In the genomic region with DNA sequence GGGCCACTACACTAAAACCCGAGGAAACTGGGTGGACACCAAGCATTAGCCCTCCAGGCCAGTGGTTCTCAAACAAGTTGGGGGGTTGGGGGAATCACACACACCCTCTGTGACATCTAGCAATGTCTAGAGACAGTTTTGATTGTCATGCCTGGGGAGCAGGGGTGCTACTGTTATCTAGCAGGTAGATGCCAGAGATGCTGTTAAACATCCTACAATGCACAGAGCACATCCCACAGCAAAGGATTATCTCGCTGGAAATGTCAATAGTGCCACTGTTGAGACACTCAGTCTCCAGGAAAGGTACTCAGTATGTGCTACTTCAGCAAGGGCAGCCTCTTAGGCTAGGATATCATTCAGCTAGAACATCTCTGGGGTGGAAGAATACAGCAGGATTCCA, we compare ENCODE assay signal across 8 cellular contexts. TPM values are rescaled to one million over a fixed set of nuclear protein-coding genes. Genes with fewer than 3 reads are reported as not detected.
DNase-seq lines count a peak whose midpoint lies in the region; ATAC-seq and TF ChIP-seq lines count a peak whose summit lies in the region.

No MANE protein-coding gene starts in this region.

- CTCF ChIA-PET in activated CD8-positive, alpha-beta T cell treated with anti-CD3 and anti-CD28 coated beads for 36 hours (lab: Charles Lee) = interaction anchor here (1.1 to 5.1 kb wide), 3 partner anchors 15 to 103 kb away, joined by 3 to 27 read pairs (median 9); no protein-coding TSS in a partner anchor

- peak overlapping the region; percentile 93 for H3K4me3 ChIP-seq in iPS-18a (ENCODE audit: low read length)
- peak overlapping the region; percentile 77 to 92 (median 86) for H3K4me3 ChIP-seq in subcutaneous abdominal adipose tissue (ENCODE audit: low read depth in 1 of 5, low read length in 5 of 5)

- no peaks in the 10 kb centered on the region for H3K27me3 Mint-ChIP-seq in activated T-cell treated with anti-CD3 and anti-CD28 coated beads, Interleukin-2, amount 50 U/mL, for 72 hours (ENCODE audit: low read depth)
- no peaks in the 10 kb centered on the region for H3K27me3 Mint-ChIP-seq in activated CD8-positive, alpha-beta T cell treated with anti-CD3 and anti-CD28 coated beads for 36 hours

- intact Hi-C loops in activated CD8-positive, alpha-beta T cell treated with anti-CD3 and anti-CD28 coated beads for 36 hours (cut with micrococcal nuclease) = no loop called here

- ATAC-seq in activated T-cell treated with anti-CD3 and anti-CD28 coated beads, Interleukin-2, amount 50 U/mL, for 72 hours (replicated peaks in 1 of 2) = no peak
- no peak for ATAC-seq in activated CD8-positive, alpha-beta T cell treated with anti-CD3 and anti-CD28 coated beads for 36 hours

- H3K27ac ChIP-seq in iPS-18a (ENCODE audit: low read length) = no peak overlapping the region
- no peak overlapping the region for H3K27ac ChIP-seq in subcutaneous abdominal adipose tissue (ENCODE audit: low read depth, low read length)

- H3K27ac Mint-ChIP-seq in activated T-cell treated with anti-CD3 and anti-CD28 coated beads, Interleukin-2, amount 50 U/mL, for 72 hours = peak overlapping the region; percentile 81
- H3K27ac Mint-ChIP-seq in activated CD8-positive, alpha-beta T cell treated with anti-CD3 and anti-CD28 coated beads for 36 hours = peak overlapping the region; percentile 96

- peak overlapping the region; percentile 85 to 92 for H3K4me3 Mint-ChIP-seq in activated T-cell treated with anti-CD3 and anti-CD28 coated beads, Interleukin-2, amount 50 U/mL, for 72 hours
- peak overlapping the region; percentile 94 for H3K4me3 Mint-ChIP-seq in activated CD8-positive, alpha-beta T cell treated with anti-CD3 and anti-CD28 coated beads for 36 hours

- H3K36me3 Mint-ChIP-seq in activated T-cell treated with anti-CD3 and anti-CD28 coated beads, Interleukin-2, amount 50 U/mL, for 72 hours (ENCODE audit: insufficient read depth in 2 of 2) = peaks cover 2 to 17% of the 10 kb centered on the region in 2 donors
- H3K36me3 Mint-ChIP-seq in activated CD8-positive, alpha-beta T cell treated with anti-CD3 and anti-CD28 coated beads for 36 hours (ENCODE audit: low read depth) = peaks cover 25% of the 10 kb centered on the region

- H3K4me1 Mint-ChIP-seq in activated T-cell treated with anti-CD3 and anti-CD28 coated beads, Interleukin-2, amount 50 U/mL, for 72 hours (ENCODE audit: low read depth) = peaks cover 45% of the 10 kb centered on the region
- H3K4me1 Mint-ChIP-seq in activated CD8-positive, alpha-beta T cell treated with anti-CD3 and anti-CD28 coated beads for 36 hours (ENCODE audit: low read depth) = peaks cover 23% of the 10 kb centered on the region

- no peak for TF ChIP-seq CTCF in activated CD8-positive, alpha-beta T cell treated with anti-CD3 and anti-CD28 coated beads for 36 hours (IDR thresholded peaks at IDR 0.05)

- POLR2A ChIA-PET in activated CD8-positive, alpha-beta T cell treated with anti-CD3 and anti-CD28 coated beads for 36 hours (lab: Charles Lee) = interaction anchor here (0.7 to 1.6 kb wide), 5 partner anchors 10 to 142 kb away, joined by 3 to 5 read pairs (median 3); partner anchors contain the start of gene HSD17B10

- H3K36me3 ChIP-seq in iPS-18a (ENCODE audit: control insufficient read depth, low read depth, low read length) = no peaks in the 10 kb centered on the region
- H3K36me3 ChIP-seq in subcutaneous abdominal adipose tissue (ENCODE audit: control insufficient read depth in 5 of 5, insufficient read depth in 5 of 5, low read length in 5 of 5) = no peaks in the 10 kb centered on the region

- H3K4me1 ChIP-seq in iPS-18a (ENCODE audit: control insufficient read depth, low read depth, low read length) (peaks cover 4% of the 10 kb centered on the region), subcutaneous abdominal adipose tissue (ENCODE audit: control insufficient read depth in 5 of 5, insufficient read depth in 5 of 5, low read length in 5 of 5) (peaks cover 9 to 23% (median 20%) of the 10 kb centered on the region in 5 donors)

- H3K27me3 ChIP-seq in iPS-18a (ENCODE audit: control insufficient read depth, insufficient read depth, low read length) (no peaks in the 10 kb centered on the region), subcutaneous abdominal adipose tissue (ENCODE audit: control insufficient read depth in 5 of 5, insufficient read depth in 4 of 5, low read length in 5 of 5) (no peaks in the 10 kb centered on the region)

- H3K9ac ChIP-seq in iPS-18a (ENCODE audit: low read length) = peak overlapping the region; percentile 98
- H3K9ac ChIP-seq in subcutaneous abdominal adipose tissue (ENCODE audit: low read length in 5 of 5) = peak overlapping the region in 3 of 5 donors; percentile 92 to 93 (median 93)

- DNase-seq in activated T-cell treated with anti-CD3 and anti-CD28 coated beads, Interleukin-2, amount 50 U/mL, for 72 hours = no peak
- no peak for DNase-seq in activated T-cell treated with anti-CD3 and anti-CD28 coated beads for 4 hours
- DNase-seq in activated CD8-positive, alpha-beta T cell treated with anti-CD3 and anti-CD28 coated beads for 36 hours = no peak
- DNase-seq in 8988T = no peak
- DNase-seq in HPDE6-E6E7 (ENCODE audit: extremely low spot score) = no peak
- no peak for DNase-seq in NCI-H1092 treated with DMSO at 0.1 percent for 48 hours (lab: John Stamatoyannopoulos, UW)

- H3K9me3 Mint-ChIP-seq in activated T-cell treated with anti-CD3 and anti-CD28 coated beads, Interleukin-2, amount 50 U/mL, for 72 hours = no peaks in the 10 kb centered on the region
- no peaks in the 10 kb centered on the region for H3K9me3 Mint-ChIP-seq in activated CD8-positive, alpha-beta T cell treated with anti-CD3 and anti-CD28 coated beads for 36 hours

- H3K9me3 ChIP-seq in iPS-18a (ENCODE audit: control insufficient read depth, low read depth, low read length) (no peaks in the 10 kb centered on the region), subcutaneous abdominal adipose tissue (ENCODE audit: control insufficient read depth in 5 of 5, low read length in 5 of 5) (no peaks in the 10 kb centered on the region)

RNA-seq across cellular contexts. Expression of gene SMC1A, which starts 1.3 kb away (rescaled TPM):
- total RNA-seq in activated T-cell treated with anti-CD3 and anti-CD28 coated beads, Interleukin-2, amount 50 U/mL, for 72 hours = 100 to 1,000 TPM; 104 to 188 TPM
- total RNA-seq in activated CD8-positive, alpha-beta T cell treated with anti-CD3 and anti-CD28 coated beads for 36 hours = 100 to 1,000 TPM; 151 to 154 TPM

RNA-seq across cellular contexts. Expression of gene RIBC1, which starts 1.5 kb away (rescaled TPM):
- total RNA-seq in activated T-cell treated with anti-CD3 and anti-CD28 coated beads, Interleukin-2, amount 50 U/mL, for 72 hours = 1 to 10 TPM in 1 of 2 donors, under 1 TPM in 1; 0.46 to 1.8 TPM
- total RNA-seq in activated CD8-positive, alpha-beta T cell treated with anti-CD3 and anti-CD28 coated beads for 36 hours = under 1 TPM; 0.63 to 0.72 TPM

RNA-seq across cellular contexts. Expression of gene HSD17B10, which starts 13.0 kb away (rescaled TPM):
- total RNA-seq in activated T-cell treated with anti-CD3 and anti-CD28 coated beads, Interleukin-2, amount 50 U/mL, for 72 hours = 10 to 100 TPM; 68.1 to 90.3 TPM
- total RNA-seq in activated CD8-positive, alpha-beta T cell treated with anti-CD3 and anti-CD28 coated beads for 36 hours = 10 to 100 TPM; 94.3 to 97.6 TPM
